In genomic region chr7:78171398-78171797, GRCh38 we compare ENCODE assay signal across 22 cellular contexts.
A peak's percentile ranks its signal among the peaks of the same experiment; 100 is the strongest.
DNase-seq lines count a peak whose midpoint lies in the region; ATAC-seq, FAIRE-seq and TF ChIP-seq lines count a peak whose summit lies in the region.
"Had no signal": no experiment of that assay in that cellular context is flagged by ENCODE, and none has a peak within 500 bp of the region (broad histone marks: within the 10 kb centered on the region; RNA-seq: fewer than 3 reads in every experiment).

No MANE protein-coding gene starts in this region.

- no peak overlapping the region for H3K9ac ChIP-seq in H9 (ENCODE audit: extremely low read depth, insufficient read length, low read length)
- H3K9ac ChIP-seq: GM23248 had no signal

- no peak for ATAC-seq in HG03520 (IDR thresholded peaks at IDR 0.05; ENCODE audit: unreplicated experiment)
- ATAC-seq: HepG2, Right ventricle myocardium inferior had no signal

- H3T11ph ChIP-seq in H9 (ENCODE audit: low read length), result no peak overlapping the region

- H3K27me3 Mint-ChIP-seq in H9 (ENCODE audit: low read depth), result no peaks in the 10 kb centered on the region; the same call in 1 of the 2 replicates
- peaks cover 2% of the 10 kb centered on the region; the same call in 1 of the 2 replicates for H3K27me3 Mint-ChIP-seq in HFFc6 (ENCODE audit: insufficient read depth)

- H3K4me3 ChIP-seq in bronchial epithelial cell (ENCODE audit: low read depth, low read length), result no peak overlapping the region
- H3K4me3 ChIP-seq: GM23248, PC-9, SJCRH30 had no signal

- H4K8ac ChIP-seq in H9 (replicated peaks; ENCODE audit: insufficient read length, low read depth, low read length), result no peak overlapping the region

- no peaks in the 10 kb centered on the region for H3K79me2 ChIP-seq in H9 (ENCODE audit: insufficient read depth, low read length)

- no peak overlapping the region for H4K5ac ChIP-seq in H9 (ENCODE audit: insufficient read length, low read depth, low read length)

- H3K79me1 ChIP-seq in H9 (ENCODE audit: insufficient read depth, low read depth, low read length, poor library complexity, severe bottlenecking), result no peaks in the 10 kb centered on the region

- H3K4ac ChIP-seq in H9 (ENCODE audit: low read depth, low read length), result no peak overlapping the region

- WGBS in H9 (ENCODE audit: extremely low coverage, insufficient read length, low lambda C conversion rate), result no CpG with 5 or more reads among the region's 2 CpGs

- H3K4me1 Mint-ChIP-seq in H9 (peaks cover 36 to 41% of the 10 kb centered on the region in 2 experiments), HFFc6 (ENCODE audit: low read depth) (peaks cover 19% of the 10 kb centered on the region)

- no peak overlapping the region for H3K4me3 Mint-ChIP-seq in H9
- H3K4me3 Mint-ChIP-seq in HFFc6, result no peak overlapping the region

- H2AFZ ChIP-seq in H9 (ENCODE audit: low read length), result no peak overlapping the region
- H2AFZ ChIP-seq: PC-9 had no signal

- H3K27ac ChIP-seq in H9 (ENCODE audit: insufficient read length, low read depth, low read length), result no peak overlapping the region
- H3K27ac ChIP-seq: GM23248, HL-60, PC-9, SJCRH30 had no signal

- H3K56ac ChIP-seq in H9 (ENCODE audit: insufficient read length, low read depth, low read length), result no peak overlapping the region

- H3K18ac ChIP-seq in H9 (ENCODE audit: insufficient read length, low read depth, low read length), result no peak overlapping the region

- H4K20me1 ChIP-seq in H9 (ENCODE audit: control insufficient read depth, insufficient read depth, insufficient read length), result no peaks in the 10 kb centered on the region

- H2BK5ac ChIP-seq in H9 (ENCODE audit: insufficient read length, low read length), result no peak overlapping the region

- FAIRE-seq in bronchial epithelial cell (lab: Jason Lieb, UNC), result peak; percentile 87
- FAIRE-seq: HepG2 had no signal

- H3K23ac ChIP-seq in H9 (ENCODE audit: insufficient read length, low read depth, low read length), result no peak overlapping the region

- no peaks in the 10 kb centered on the region for H3K23me2 ChIP-seq in H9 (ENCODE audit: insufficient read length, low read depth, low read length, poor library complexity, severe bottlenecking)

- no peaks in the 10 kb centered on the region for H3K27me3 ChIP-seq in H9 (ENCODE audit: insufficient read depth, low read length)
- H3K27me3 ChIP-seq in bronchial epithelial cell (ENCODE audit: control insufficient read depth, insufficient read depth, low read length), result no peaks in the 10 kb centered on the region
- H3K27me3 ChIP-seq: SJCRH30 had no signal

- H2BK120ac ChIP-seq in H9 (ENCODE audit: low read depth, low read length, poor library complexity, severe bottlenecking), result no peak overlapping the region

- no peaks in the 10 kb centered on the region for H3K9me3 ChIP-seq in H9 (ENCODE audit: control insufficient read depth, low read depth, low read length)
- H3K9me3 ChIP-seq: SJCRH30 had no signal

- H2BK15ac ChIP-seq in H9 (ENCODE audit: low read depth, low read length), result no peak overlapping the region

- DNase-seq in H9 (no peak), bronchial epithelial cell (ENCODE audit: low read depth) (no peak), globus pallidus (ENCODE audit: low spot score) (peak; percentile 23), pons (ENCODE audit: low spot score) (peak; percentile 51), HFFc6 (no peak), G401 (ENCODE audit: low spot score) (no peak), NCI-H2227 (lab: John Stamatoyannopoulos, UW; ENCODE audit: unreplicated experiment) (no peak)
- DNase-seq: Calu3, DMS79 treated with DMSO at 0.1 percent for 48 hours, GM23248, HCEC 1CT, Kasumi-1, NCI-H1105, NCI-H1436 treated with DMSO at 0.1 percent for 48 hours, NCI-H187 treated with DMSO at 0.1 percent for 48 hours, NCI-H526, PC-9, SJCRH30 had no signal

- no peak overlapping the region for H2BK12ac ChIP-seq in H9 (ENCODE audit: insufficient read length, low read depth, low read length)

- H2AK5ac ChIP-seq in H9 (ENCODE audit: insufficient read length, low read length), result no peak overlapping the region

- H3K9me3 Mint-ChIP-seq in H9 (no peaks in the 10 kb centered on the region), HFFc6 (no peaks in the 10 kb centered on the region)

- H3K36me3 ChIP-seq in bronchial epithelial cell (ENCODE audit: control insufficient read depth, insufficient read depth, low read length), result no peaks in the 10 kb centered on the region
- H3K36me3 ChIP-seq: SJCRH30 had no signal

- TF ChIP-seq CTCF in H9 (conservative IDR thresholded peaks at IDR 0.05) (no peak), bronchial epithelial cell (IDR thresholded peaks at IDR 0.05; ENCODE audit: insufficient read depth, low read length, severe bottlenecking) (no peak), HFFc6 (IDR thresholded peaks at IDR 0.05) (no peak)

- in situ Hi-C loops in G401 (cut with HindIII; ENCODE audit: low sequenced_read_pairs), result no loop called here

- H3K27ac Mint-ChIP-seq in H9 (peak overlapping the region in 2 of 3 experiments; percentile 41 to 92; a peak in 4 of 7 replicates), HFFc6 (no peak overlapping the region)

- no peak overlapping the region for H4K91ac ChIP-seq in H9 (ENCODE audit: insufficient read length, low read depth, low read length)

- H3K36me3 Mint-ChIP-seq in H9 (ENCODE audit: insufficient read depth in 1 of 3, low read depth in 3 of 3) (peaks cover 0 to 4% (median 3%) of the 10 kb centered on the region in 3 experiments; a peak in 2 of 7 replicates), HFFc6 (ENCODE audit: low read depth) (no peaks in the 10 kb centered on the region)

- no peak overlapping the region for H2BK20ac ChIP-seq in H9 (ENCODE audit: low read depth, low read length, poor library complexity, severe bottlenecking)

- H3K14ac ChIP-seq in H9 (ENCODE audit: insufficient read depth, low read length), result no peak overlapping the region

- peaks cover 13% of the 10 kb centered on the region; the same call in 1 of the 2 replicates for H3K4me1 ChIP-seq in H9 (ENCODE audit: insufficient read depth, low read length)
- H3K4me1 ChIP-seq: SJCRH30 had no signal

- no peak overlapping the region for H3K4me2 ChIP-seq in H9 (ENCODE audit: insufficient read depth, insufficient read length, low read length)
- H3K4me2 ChIP-seq: PC-9 had no signal

Comparison
In these comparisons a context has a peak if more than half of its experiments do, and no peak if none do; other contexts are left out.
1. DNase-seq: peak in globus pallidus (single experiment) and pons (single experiment); none in H9 (single experiment), bronchial epithelial cell (single experiment), HFFc6 (single experiment), G401 (single experiment) and NCI-H2227 (single experiment).